Comparison of ENCODE assay signal across 8 cellular contexts in the genomic region with DNA sequence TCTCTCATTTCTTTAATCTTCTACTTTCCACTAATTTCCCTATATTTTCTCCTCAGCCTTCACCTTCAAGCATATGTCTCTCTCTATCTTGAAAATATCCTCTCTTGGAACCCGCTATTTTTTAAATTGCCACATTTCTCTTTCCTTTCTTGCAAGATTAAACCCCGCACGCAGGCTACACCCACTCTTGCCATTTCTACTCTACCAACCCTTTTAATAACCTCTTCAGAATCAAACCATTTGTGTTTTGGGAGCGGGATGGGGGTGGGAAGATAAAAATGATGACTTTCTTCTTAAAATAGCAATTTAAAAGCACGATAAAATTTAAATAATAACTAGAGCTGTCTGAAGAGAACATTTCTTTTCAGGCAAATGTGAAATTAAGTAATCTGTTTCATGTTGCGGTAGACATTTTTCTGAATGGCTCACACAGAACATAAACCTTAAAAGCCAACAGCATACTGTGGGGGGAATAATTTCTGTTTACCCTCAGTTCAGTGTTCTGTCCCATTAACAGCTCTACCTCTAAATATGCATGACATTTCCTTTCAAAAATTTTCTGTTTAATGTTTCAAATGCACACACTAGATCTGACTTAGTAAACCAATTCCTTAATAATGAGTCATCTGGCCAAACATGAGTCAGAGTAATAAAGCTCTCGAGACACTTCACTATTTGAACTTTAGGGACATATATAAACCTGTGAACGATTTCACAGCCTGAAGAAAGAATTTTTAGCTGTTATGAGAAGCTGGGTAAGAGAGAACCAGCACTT. TPM values are rescaled to one million over a fixed set of nuclear protein-coding genes. Genes with fewer than 3 reads are reported as not detected.
DNase-seq lines count a peak whose midpoint lies in the region; ATAC-seq and TF ChIP-seq lines count a peak whose summit lies in the region.

No MANE protein-coding gene starts in this region.

- H3K36me3 ChIP-seq in Loucy (ENCODE audit: insufficient read depth, low read length) (no peaks in the 10 kb centered on the region), body of pancreas (replicated peaks in 1 of 2; ENCODE audit: insufficient read depth in 1 of 2, low read depth in 2 of 2) (no peaks in the 10 kb centered on the region), muscle layer of duodenum (ENCODE audit: control insufficient read depth in 1 of 2, insufficient read depth in 2 of 2, low read length in 2 of 2) (no peaks in the 10 kb centered on the region)
- no peaks in the 10 kb centered on the region for H3K36me3 ChIP-seq in effector memory CD4-positive, alpha-beta T cell (ENCODE audit: control insufficient read depth, insufficient read depth, low read length)

- peak overlapping the region; percentile 43 for H3K4me2 ChIP-seq in Loucy (ENCODE audit: low read depth, low read length, poor library complexity, severe bottlenecking)

- DNase-seq in DMS53 (lab: John Stamatoyannopoulos, UW): peak; percentile 94
- no peak for DNase-seq in body of pancreas
- DNase-seq in activated CD4-positive, alpha-beta T cell treated with anti-CD3 and anti-CD28 coated beads, Interleukin-2, amount 50 U/mL, for 4 hours: no peak
- DNase-seq in effector memory CD4-positive, alpha-beta T cell: no peak

- intact Hi-C loops in body of pancreas (cut with DNase I): no loop called here

- no peaks in the 10 kb centered on the region for H3K27me3 ChIP-seq in Loucy (ENCODE audit: insufficient read depth, low read length, poor library complexity, severe bottlenecking)
- no peaks in the 10 kb centered on the region for H3K27me3 ChIP-seq in body of pancreas
- no peaks in the 10 kb centered on the region for H3K27me3 ChIP-seq in muscle layer of duodenum (ENCODE audit: low read depth, low read length)
- H3K27me3 ChIP-seq in effector memory CD4-positive, alpha-beta T cell (replicated peaks; ENCODE audit: control insufficient read depth, insufficient read depth, low read length, poor library complexity, severe bottlenecking): no peaks in the 10 kb centered on the region

- H3F3A ChIP-seq in Loucy (ENCODE audit: low read depth): no peaks in the 10 kb centered on the region

- ATAC-seq in body of pancreas (peak; percentile 87), HG03045 (IDR thresholded peaks at IDR 0.05; ENCODE audit: unreplicated experiment) (no peak), GM21717 (IDR thresholded peaks at IDR 0.05; ENCODE audit: unreplicated experiment) (no peak)

- TF ChIP-seq CTCF in Loucy (conservative IDR thresholded peaks at IDR 0.05; ENCODE audit: low read length): no peak
- no peak for TF ChIP-seq CTCF in body of pancreas (IDR thresholded peaks at IDR 0.05)

- no peak overlapping the region for H3K9ac ChIP-seq in Loucy (ENCODE audit: low read depth, low read length, poor library complexity, severe bottlenecking)

- H3K4me1 ChIP-seq in Loucy (ENCODE audit: insufficient read depth, low read length, poor library complexity, severe bottlenecking) (peaks cover 88% of the 10 kb centered on the region), body of pancreas (peaks cover 11% of the 10 kb centered on the region), muscle layer of duodenum (ENCODE audit: control insufficient read depth in 1 of 2, insufficient read depth in 2 of 2, low read length in 2 of 2) (peaks cover 0 to 26% of the 10 kb centered on the region in 2 donors)
- no peaks in the 10 kb centered on the region for H3K4me1 ChIP-seq in effector memory CD4-positive, alpha-beta T cell (ENCODE audit: control insufficient read depth, insufficient read depth, low read length, poor library complexity, severe bottlenecking)

- no peak for TF ChIP-seq POLR2A in body of pancreas (IDR thresholded peaks at IDR 0.05)

- H3K4me3 ChIP-seq in Loucy (ENCODE audit: low read length, poor library complexity, severe bottlenecking): peak overlapping the region; percentile 23
- H3K4me3 ChIP-seq in body of pancreas: no peak overlapping the region
- no peak overlapping the region for H3K4me3 ChIP-seq in muscle layer of duodenum (ENCODE audit: low read depth in 1 of 2, low read length in 2 of 2)
- no peak overlapping the region for H3K4me3 ChIP-seq in effector memory CD4-positive, alpha-beta T cell (ENCODE audit: insufficient read depth, low read depth, low read length, poor library complexity, severe bottlenecking)

- H3K79me2 ChIP-seq in Loucy (ENCODE audit: insufficient read depth, low read length): no peaks in the 10 kb centered on the region

- H2AFZ ChIP-seq in Loucy (ENCODE audit: low read length): peak overlapping the region; percentile 5; the same call in 1 of the 2 replicates

- H3K27ac ChIP-seq in body of pancreas (peak overlapping the region; percentile 8 to 41 (median 22)), muscle layer of duodenum (ENCODE audit: low read length) (peak overlapping the region; percentile 46)
- no peak overlapping the region for H3K27ac ChIP-seq in effector memory CD4-positive, alpha-beta T cell (ENCODE audit: insufficient read depth, low read length, poor library complexity, severe bottlenecking)

- 54 to 55% methylated on average over 8 of the region's 8 CpGs for WGBS in body of pancreas, 2 donors

- H3K9me3 ChIP-seq in Loucy (ENCODE audit: insufficient read depth, low read depth, low read length): peaks cover 5% of the 10 kb centered on the region; the same call in 1 of the 2 replicates
- no peaks in the 10 kb centered on the region for H3K9me3 ChIP-seq in body of pancreas
- no peaks in the 10 kb centered on the region for H3K9me3 ChIP-seq in muscle layer of duodenum (ENCODE audit: control insufficient read depth in 1 of 2, low read length in 2 of 2)
- H3K9me3 ChIP-seq in effector memory CD4-positive, alpha-beta T cell (ENCODE audit: control insufficient read depth, low read length): no peaks in the 10 kb centered on the region

- H3K9me2 ChIP-seq in Loucy (replicated peaks; ENCODE audit: low read depth, low read length): no peaks in the 10 kb centered on the region

- no peaks in the 10 kb centered on the region for H4K20me1 ChIP-seq in Loucy (ENCODE audit: insufficient read depth, low read length, poor library complexity, severe bottlenecking)

RNA-seq across cellular contexts. Expression of gene ARSJ, which starts 20.5 kb away (rescaled TPM):
- 1 to 10 TPM; 3.4 to 3.6 TPM for total RNA-seq in body of pancreas
